ENCODE assay signal across 8 cellular contexts in the genomic region with DNA sequence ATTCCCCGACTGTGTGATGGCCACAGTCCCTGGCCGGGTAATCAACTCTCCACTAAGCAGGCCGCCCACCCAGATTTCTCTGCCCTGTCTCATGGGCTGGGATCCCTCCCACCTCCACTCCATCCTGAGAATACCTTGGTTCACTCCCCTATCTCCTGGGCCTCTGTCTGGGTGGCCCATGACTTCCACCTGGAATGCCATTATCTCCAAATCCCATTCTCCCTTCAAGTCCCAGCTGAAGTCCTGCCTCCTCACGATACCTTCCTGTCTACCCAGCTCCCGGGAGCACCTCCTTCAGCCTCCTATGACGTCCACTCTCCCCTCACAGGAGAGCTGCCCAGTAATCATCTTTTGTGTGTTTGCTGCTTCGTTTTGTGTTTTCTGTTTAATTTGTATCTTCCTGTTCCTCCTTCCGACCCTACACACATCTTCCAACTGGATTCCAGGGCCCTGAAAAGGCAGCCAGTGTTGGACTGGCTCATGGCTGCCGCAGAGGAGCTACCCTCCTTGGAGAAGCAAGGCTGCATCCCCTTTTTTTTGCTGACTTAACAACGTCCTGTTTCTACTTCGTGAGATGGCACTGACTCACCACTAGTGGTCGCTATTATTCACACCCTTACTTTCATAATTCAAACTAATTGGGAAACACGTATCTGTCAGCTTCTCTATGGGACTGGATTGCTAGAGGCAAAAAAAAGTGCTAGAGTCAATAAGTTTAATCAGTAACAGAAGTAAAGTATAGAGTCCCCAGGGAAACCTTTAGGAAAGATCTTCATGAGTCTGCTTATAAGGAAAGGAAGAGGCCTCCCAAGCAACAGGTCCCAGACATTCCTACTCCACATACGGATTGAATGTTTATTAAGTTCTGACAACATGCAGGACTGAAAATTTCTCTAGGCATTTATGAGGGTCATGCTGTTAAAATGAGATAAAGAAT.
A peak's percentile ranks its signal among the peaks of the same experiment; 100 is the strongest.
DNase-seq lines count a peak whose midpoint lies in the region; ATAC-seq and TF ChIP-seq lines count a peak whose summit lies in the region.

No MANE protein-coding gene starts in this region.

- H3K4me1 ChIP-seq in lower lobe of right lung, result no peaks in the 10 kb centered on the region

- no peak overlapping the region for H3K4me3 ChIP-seq in HFF-Myc (replicated peaks; ENCODE audit: low read depth, low read length)
- no peak overlapping the region for H3K4me3 ChIP-seq in choroid plexus epithelial cell (ENCODE audit: low read depth, low read length)
- H3K4me3 ChIP-seq in lower lobe of right lung, result no peak overlapping the region

- no peaks in the 10 kb centered on the region for H3K27me3 ChIP-seq in lower lobe of right lung (ENCODE audit: low read depth)

- intact Hi-C loops in lower lobe of right lung (cut with DNase I), result loop anchor here (10.0 kb wide), 1 partner anchor 167 kb away; a partner anchor contains a TSS

- no peak overlapping the region for H3K27ac ChIP-seq in lower lobe of right lung

- H3K36me3 ChIP-seq in lower lobe of right lung, result no peaks in the 10 kb centered on the region

- DNase-seq in activated CD8-positive, alpha-beta memory T cell treated with anti-CD3 and anti-CD28 coated beads for 24 hours, result peak; percentile 57
- no peak for DNase-seq in activated CD8-positive, alpha-beta memory T cell treated with anti-CD3 and anti-CD28 coated beads, Interleukin-2, amount 50 U/mL, for 4 hours
- peak; percentile 15 for DNase-seq in HFF-Myc (ENCODE audit: extremely low read depth, low read depth)
- peak; percentile 47 for DNase-seq in NCI-H82 treated with DMSO at 0.1 percent for 48 hours (lab: John Stamatoyannopoulos, UW; ENCODE audit: unreplicated experiment)
- peak; percentile 71 for DNase-seq in choroid plexus epithelial cell (ENCODE audit: low read depth)
- no peak for DNase-seq in lower lobe of right lung
- no peak for DNase-seq in activated gamma-delta T cell (lab: John Stamatoyannopoulos, UW)

- peak; percentile 86 to 90 for ATAC-seq in lower lobe of right lung
- ATAC-seq in HG03196 (IDR thresholded peaks at IDR 0.05; ENCODE audit: unreplicated experiment), result no peak

- no peaks in the 10 kb centered on the region for H3K9me3 ChIP-seq in lower lobe of right lung

- TF ChIP-seq CTCF in HFF-Myc (IDR thresholded peaks at IDR 0.05; ENCODE audit: low read depth, low read length, missing control alignments) (peak; percentile 83), choroid plexus epithelial cell (conservative IDR thresholded peaks at IDR 0.05; ENCODE audit: low read depth, low read length) (peak; percentile 83), lower lobe of right lung (IDR thresholded peaks at IDR 0.05) (peak; percentile 79)

Comparison
In these comparisons a context has a peak if more than half of its experiments do, and no peak if none do; other contexts are left out.
1. DNase-seq: peak in activated CD8-positive, alpha-beta memory T cell treated with anti-CD3 and anti-CD28 coated beads for 24 hours (single experiment), HFF-Myc (single experiment), NCI-H82 treated with DMSO at 0.1 percent for 48 hours (single experiment) and choroid plexus epithelial cell (single experiment); none in activated CD8-positive, alpha-beta memory T cell treated with anti-CD3 and anti-CD28 coated beads, Interleukin-2, amount 50 U/mL, for 4 hours (single experiment), lower lobe of right lung (single experiment) and activated gamma-delta T cell (single experiment).
2. Peak in every context shown above with its lines, with median percentiles within 50 percentile points of each other: CTCF ChIP-seq.